9 cellular contexts compared by ENCODE assay signal in the genomic region with DNA sequence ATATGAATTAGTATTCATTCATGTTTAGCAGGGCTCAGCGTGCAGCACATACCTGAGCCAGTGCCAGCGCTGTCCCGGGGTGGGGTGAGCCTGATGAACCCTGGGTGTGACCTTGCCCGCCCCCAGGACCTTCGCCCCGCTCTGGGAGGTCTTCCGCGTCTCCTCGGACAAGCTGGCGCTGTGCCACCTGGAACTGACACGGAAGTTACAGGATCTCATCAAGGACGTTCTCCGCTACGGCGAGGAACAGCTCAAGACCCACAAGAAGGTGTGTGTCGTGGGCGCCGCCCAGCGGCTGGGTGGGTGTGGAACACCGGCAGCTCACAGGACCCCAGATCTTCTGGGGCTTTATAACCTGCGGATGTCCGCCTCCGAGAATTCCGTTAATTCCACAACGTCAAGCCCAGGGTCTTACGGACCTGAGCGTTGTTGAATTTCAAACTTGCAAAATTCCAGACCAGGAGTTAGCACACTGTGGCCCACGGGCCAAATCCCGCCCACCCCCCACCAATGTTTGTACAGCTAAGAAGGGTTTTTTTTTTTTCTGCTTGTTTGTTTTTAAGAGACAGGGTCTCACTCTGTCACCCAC. TPM values are rescaled to one million over a fixed set of nuclear protein-coding genes. Genes with fewer than 3 reads are reported as not detected.
A peak's percentile ranks its signal among the peaks of the same experiment; 100 is the strongest.
DNase-seq lines count a peak whose midpoint lies in the region; ATAC-seq and TF ChIP-seq lines count a peak whose summit lies in the region.
"Had no signal": no experiment of that assay in that cellular context is flagged by ENCODE, and none has a peak within 500 bp of the region (broad histone marks: within the 10 kb centered on the region; RNA-seq: fewer than 3 reads in every experiment).

No MANE protein-coding gene starts in this region.

- TF ChIP-seq EP300 in transverse colon (IDR thresholded peaks at IDR 0.05; ENCODE audit: low read depth), result no peak

- TF ChIP-seq CTCF in LNCAP (IDR thresholded peaks at IDR 0.05) (peak; percentile 86), transverse colon (IDR thresholded peaks at IDR 0.05) (peak; percentile 75 to 91 (median 79))

- intact Hi-C loops in transverse colon (cut with DNase I; ENCODE audit: low total_unique reads), result loop anchor here (5.0 kb wide), 1 partner anchor 64 kb away; no protein-coding TSS in a partner anchor

- ATAC-seq in GM21717 (IDR thresholded peaks at IDR 0.05; ENCODE audit: unreplicated experiment) (no peak), HG02973 (IDR thresholded peaks at IDR 0.05; ENCODE audit: unreplicated experiment) (no peak)

- TF ChIP-seq POLR2A in transverse colon (IDR thresholded peaks at IDR 0.05), result no peak

- in situ Hi-C loops in transverse colon (cut with MboI; ENCODE audit: low pct_ligation_motif_present in 1 of 4, low pct_unique_long_range_greater_than_20kb in 1 of 4, low sequenced_read_pairs in 3 of 4), result loop anchor here in 1 of 4 donors (10.0 kb wide), 1 partner anchor 62 kb away; no protein-coding TSS in a partner anchor

- H3K27ac ChIP-seq in SK-N-MC (no peak overlapping the region), transverse colon (peak overlapping the region; percentile 49 to 68 (median 60))

- no peaks in the 10 kb centered on the region for H3K36me3 ChIP-seq in SK-N-MC (ENCODE audit: insufficient read depth, low read length)
- no peaks in the 10 kb centered on the region for H3K36me3 ChIP-seq in transverse colon

- H3K4me3 ChIP-seq in SK-N-MC (peak overlapping the region; percentile 69), transverse colon (no peak overlapping the region)

- H3K27me3 ChIP-seq in transverse colon, result no peaks in the 10 kb centered on the region

- H3K4me1 ChIP-seq in transverse colon, result peaks cover 6 to 16% (median 10%) of the 10 kb centered on the region in 4 donors

- DNase-seq in Daoy (ENCODE audit: low read depth), result peak; percentile 91
- DNase-seq in SK-N-MC (ENCODE audit: low read depth, low spot score), result no peak
- DNase-seq in effector CD8-positive, alpha-beta T cell (lab: John Stamatoyannopoulos, UW), result peak; percentile 17
- DNase-seq in medulla oblongata (ENCODE audit: extremely low spot score), result peak; percentile 78
- DNase-seq in transverse colon, result peak; percentile 94

- no peak overlapping the region for H3K9ac ChIP-seq in SK-N-MC (ENCODE audit: insufficient read length)

- WGBS in transverse colon (ENCODE audit: low coverage in 1 of 2), 2 donors, result 29 to 30% methylated on average over 2 to 28 of the region's 29 CpGs

- no peaks in the 10 kb centered on the region for H3K9me3 ChIP-seq in SK-N-MC (ENCODE audit: low read depth, low read length)
- H3K9me3 ChIP-seq in transverse colon, result no peaks in the 10 kb centered on the region

RNA-seq across cellular contexts. Expression of a gene that starts 15.4 kb away (rescaled TPM):
- total RNA-seq in Daoy (2014; rRNA removed; shearing (Covaris generic)), result 0.91 and 3.2 TPM in 2 replicates
- total RNA-seq in transverse colon, result 10 to 100 TPM in 1 of 4 donors, 1 to 10 TPM in 2, under 1 TPM in 1; 0.60 to 26.9 (median 3.8) TPM

RNA-seq across cellular contexts. Expression of a gene that starts 28.3 kb away (rescaled TPM):
- total RNA-seq in Daoy (2014; rRNA removed; shearing (Covaris generic)), result 0.06 and 0.09 TPM in 2 replicates
- total RNA-seq in transverse colon, result 100 to 1,000 TPM in 3 of 4 donors, 10 to 100 TPM in 1; 52.1 to 180 (median 144) TPM
- total RNA-seq: activated CD8-positive, alpha-beta memory T cell treated with anti-CD3 and anti-CD28 coated beads for 36 hours had no signal

RNA-seq across cellular contexts. Expression of a gene that starts 47.4 kb away (rescaled TPM):
- total RNA-seq in Daoy (2014; rRNA removed; shearing (Covaris generic)), result 11.4 TPM in 2 replicates
- total RNA-seq in transverse colon, result 100 to 1,000 TPM in 2 of 4 donors, 10 to 100 TPM in 2; 30.2 to 159 (median 68.0) TPM

RNA-seq across cellular contexts. Expression of a gene that starts 54.7 kb away (rescaled TPM):
- not detected in 2 replicates for total RNA-seq in Daoy (2014; rRNA removed; shearing (Covaris generic))
- total RNA-seq in transverse colon, result not detected

Comparison
In these comparisons a context has a peak if more than half of its experiments do, and no peak if none do; other contexts are left out.
1. RNA of a gene that starts 28.3 kb away (total RNA-seq): 52.1 to 180 TPM in transverse colon; 0.06 to 0.09 TPM in Daoy; every median in the first group is over 10 times any median in the second.